18 cellular contexts compared by ENCODE assay signal in genomic region chr11:36400768-36401455, GRCh38.
A peak's percentile ranks its signal among the peaks of the same experiment; 100 is the strongest.
DNase-seq lines count a peak whose midpoint lies in the region; ATAC-seq and TF ChIP-seq lines count a peak whose summit lies in the region.
"Had no signal": no experiment of that assay in that cellular context is flagged by ENCODE, and none has a peak within 500 bp of the region (broad histone marks: within the 10 kb centered on the region; RNA-seq: fewer than 3 reads in every experiment).

No MANE protein-coding gene starts in this region.

- peaks cover 29% of the 10 kb centered on the region for H3K4me1 Mint-ChIP-seq in activated CD4-positive, alpha-beta memory T cell treated with anti-CD3 and anti-CD28 coated beads, Interleukin-2, amount 10 ng/mL, durations not matched to agents 7 days and 5 days
- H3K4me1 Mint-ChIP-seq in memory B cell: peaks cover 14% of the 10 kb centered on the region
- peaks cover 7% of the 10 kb centered on the region for H3K4me1 Mint-ChIP-seq in chondrocyte (ENCODE audit: low read depth)
- H3K4me1 Mint-ChIP-seq in progenitor cell of endocrine pancreas (ENCODE audit: low read depth): peaks cover 8% of the 10 kb centered on the region
- H3K4me1 Mint-ChIP-seq: H9 had no signal

- H3K27me3 Mint-ChIP-seq in activated CD4-positive, alpha-beta memory T cell treated with anti-CD3 and anti-CD28 coated beads, Interleukin-2, amount 10 ng/mL, durations not matched to agents 7 days and 5 days: no peaks in the 10 kb centered on the region
- peaks cover 1% of the 10 kb centered on the region for H3K27me3 Mint-ChIP-seq in memory B cell
- H3K27me3 Mint-ChIP-seq in chondrocyte (ENCODE audit: low read depth): no peaks in the 10 kb centered on the region
- no peaks in the 10 kb centered on the region for H3K27me3 Mint-ChIP-seq in progenitor cell of endocrine pancreas

- no peak overlapping the region for H3K27ac ChIP-seq in DND-41 (ENCODE audit: low read length)
- H3K27ac ChIP-seq: parathyroid adenoma, upper lobe of right lung, WERI-Rb-1 had no signal

- H3K4me3 Mint-ChIP-seq in activated CD4-positive, alpha-beta memory T cell treated with anti-CD3 and anti-CD28 coated beads, Interleukin-2, amount 10 ng/mL, durations not matched to agents 7 days and 5 days: no peak overlapping the region
- H3K4me3 Mint-ChIP-seq in memory B cell (peak overlapping the region; percentile 28), chondrocyte (ENCODE audit: unreplicated experiment) (no peak overlapping the region), progenitor cell of endocrine pancreas (ENCODE audit: low read depth) (no peak overlapping the region)
- H3K4me3 Mint-ChIP-seq: H9 had no signal

- H3K36me3 Mint-ChIP-seq in activated CD4-positive, alpha-beta memory T cell treated with anti-CD3 and anti-CD28 coated beads, Interleukin-2, amount 10 ng/mL, durations not matched to agents 7 days and 5 days (ENCODE audit: low read depth): peaks cover 64% of the 10 kb centered on the region
- H3K36me3 Mint-ChIP-seq in memory B cell (no peaks in the 10 kb centered on the region), chondrocyte (ENCODE audit: low read depth) (peaks cover 53% of the 10 kb centered on the region), progenitor cell of endocrine pancreas (ENCODE audit: insufficient read depth) (no peaks in the 10 kb centered on the region)

- POLR2A ChIA-PET in activated CD4-positive, alpha-beta memory T cell treated with anti-CD3 and anti-CD28 coated beads, Interleukin-2, amount 10 ng/mL, durations not matched to agents 7 days and 5 days (lab: Charles Lee): interaction anchor here (0.7 to 1.0 kb wide), 3 partner anchors 21 to 23 kb away, joined by 3 to 4 read pairs (median 3); no protein-coding TSS in a partner anchor

- peaks cover 7% of the 10 kb centered on the region for H3K27me3 ChIP-seq in DND-41 (ENCODE audit: insufficient read depth, low read length, poor library complexity)
- H3K27me3 ChIP-seq: BE2C, upper lobe of right lung had no signal

- H4K20me1 ChIP-seq in DND-41 (ENCODE audit: insufficient read depth, low read length): no peaks in the 10 kb centered on the region

- CTCF ChIA-PET in activated CD4-positive, alpha-beta memory T cell treated with anti-CD3 and anti-CD28 coated beads, Interleukin-2, amount 10 ng/mL, durations not matched to agents 7 days and 5 days (lab: Charles Lee): no interaction called here

- no peaks in the 10 kb centered on the region for H3K9me3 Mint-ChIP-seq in activated CD4-positive, alpha-beta memory T cell treated with anti-CD3 and anti-CD28 coated beads, Interleukin-2, amount 10 ng/mL, durations not matched to agents 7 days and 5 days
- H3K9me3 Mint-ChIP-seq in memory B cell (no peaks in the 10 kb centered on the region), chondrocyte (ENCODE audit: low read depth) (no peaks in the 10 kb centered on the region), progenitor cell of endocrine pancreas (ENCODE audit: low read depth) (no peaks in the 10 kb centered on the region)
- H3K9me3 Mint-ChIP-seq: H9 had no signal

- H3K9me3 ChIP-seq in DND-41 (ENCODE audit: insufficient read depth, low read length, severe bottlenecking): no peaks in the 10 kb centered on the region
- H3K9me3 ChIP-seq: BE2C, upper lobe of right lung had no signal

- H3K27ac Mint-ChIP-seq in activated CD4-positive, alpha-beta memory T cell treated with anti-CD3 and anti-CD28 coated beads, Interleukin-2, amount 10 ng/mL, durations not matched to agents 7 days and 5 days: peak overlapping the region; percentile 37
- H3K27ac Mint-ChIP-seq in memory B cell (peak overlapping the region; percentile 55), chondrocyte (ENCODE audit: unreplicated experiment) (no peak overlapping the region), progenitor cell of endocrine pancreas (no peak overlapping the region)

- no peak overlapping the region for H3K9ac ChIP-seq in DND-41 (ENCODE audit: low read depth, low read length)
- H3K9ac ChIP-seq: parathyroid adenoma had no signal

- ATAC-seq in DND-41 (ENCODE audit: insufficient read depth, low read depth) (peak; percentile 85), memory B cell (ENCODE audit: low read depth) (peak; percentile 79), GM18861 (IDR thresholded peaks at IDR 0.05; ENCODE audit: unreplicated experiment) (no peak)
- ATAC-seq: upper lobe of right lung had no signal

- H3K4me2 ChIP-seq in DND-41 (ENCODE audit: insufficient read depth, low read length): no peak overlapping the region

- H3K36me3 ChIP-seq in DND-41 (ENCODE audit: insufficient read depth, low read length): no peaks in the 10 kb centered on the region
- H3K36me3 ChIP-seq: BE2C, WERI-Rb-1 had no signal

- H3K4me1 ChIP-seq in DND-41 (ENCODE audit: insufficient read depth, low read length): no peaks in the 10 kb centered on the region
- H3K4me1 ChIP-seq: BE2C, parathyroid adenoma had no signal

- H3K79me2 ChIP-seq in DND-41 (ENCODE audit: insufficient read depth, low read length): no peaks in the 10 kb centered on the region
- H3K79me2 ChIP-seq: parathyroid adenoma had no signal

- TF ChIP-seq CTCF in DND-41 (IDR thresholded peaks at IDR 0.05; ENCODE audit: borderline replicate concordance, extremely low read depth, low read length, poor library complexity, severe bottlenecking) (no peak), chondrocyte (IDR thresholded peaks at IDR 0.05) (no peak), progenitor cell of endocrine pancreas (IDR thresholded peaks at IDR 0.05; ENCODE audit: unreplicated experiment) (no peak)

- H3K4me3 ChIP-seq in DND-41 (ENCODE audit: low read depth in 1 of 2, low read length in 2 of 2): no peak overlapping the region
- H3K4me3 ChIP-seq: upper lobe of right lung had no signal

- peak; percentile 42 for DNase-seq in CD1c-positive myeloid dendritic cell (ENCODE audit: extremely low spot score)
- DNase-seq in DND-41: peak; percentile 58
- DNase-seq in activated CD4-positive, alpha-beta memory T cell treated with anti-CD3 and anti-CD28 coated beads, Interleukin-2, amount 10 ng/mL, durations not matched to agents 7 days and 5 days: no peak
- DNase-seq in memory B cell (ENCODE audit: low spot score in 2 of 2): no peak
- no peak for DNase-seq in NCI-H524 (lab: John Stamatoyannopoulos, UW)
- DNase-seq in chondrocyte (ENCODE audit: low spot score): no peak
- DNase-seq in progenitor cell of endocrine pancreas (ENCODE audit: low spot score, unreplicated experiment): no peak
- DNase-seq: activated naive CD4-positive, alpha-beta T cell treated with Interleukin-2 at 50 U/mL for 16 hours; BE2C; GDM1; H9; NCI-H524 treated with DMSO at 0.1 percent for 48 hours; SHP77; stimulated activated CD4-positive, alpha-beta T cell treated with anti-CD3 and anti-CD28 coated beads, Interleukin-2, amount 100 ng/mL, for 24 hours; upper lobe of right lung; WERI-Rb-1 had no signal

- H2AFZ ChIP-seq in DND-41 (ENCODE audit: low read depth, low read length): no peak overlapping the region
- H2AFZ ChIP-seq: parathyroid adenoma had no signal

Comparison
In these comparisons a context has a peak if more than half of its experiments do, and no peak if none do; other contexts are left out.
1. DNase-seq: peak in CD1c-positive myeloid dendritic cell (single experiment) and DND-41 (single experiment); none in activated CD4-positive, alpha-beta memory T cell treated with anti-CD3 and anti-CD28 coated beads, Interleukin-2, amount 10 ng/mL, durations not matched to agents 7 days and 5 days (single experiment), memory B cell (0 of 2), NCI-H524 (0 of 2), chondrocyte (single experiment) and progenitor cell of endocrine pancreas (single experiment).
2. H3K27ac Mint-ChIP-seq: peak in activated CD4-positive, alpha-beta memory T cell treated with anti-CD3 and anti-CD28 coated beads, Interleukin-2, amount 10 ng/mL, durations not matched to agents 7 days and 5 days (single experiment) and memory B cell (single experiment); none in chondrocyte (single experiment) and progenitor cell of endocrine pancreas (single experiment).